In the genomic region with DNA sequence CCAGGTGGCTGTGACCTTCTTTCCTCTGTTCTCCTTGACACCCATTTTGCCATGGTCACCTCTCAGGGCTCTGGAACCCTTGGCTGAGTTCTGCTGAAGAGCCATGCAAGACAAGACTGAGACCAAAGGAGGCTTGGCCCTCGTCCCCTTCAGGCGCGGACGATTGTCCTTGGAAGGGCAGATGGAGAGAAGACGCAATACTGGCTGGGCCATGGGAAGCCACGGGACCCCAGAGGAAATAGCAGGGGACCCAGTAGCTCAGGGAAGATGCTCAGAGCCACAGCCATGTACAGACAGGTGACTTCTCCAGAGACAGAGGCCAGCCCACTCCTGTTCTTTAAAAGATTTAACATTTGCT, we compare ENCODE assay signal across 18 cellular contexts.
A peak's percentile ranks its signal among the peaks of the same experiment; 100 is the strongest.
DNase-seq lines count a peak whose midpoint lies in the region; ATAC-seq lines count a peak whose summit lies in the region.
"Had no signal": no experiment of that assay in that cellular context is flagged by ENCODE, and none has a peak within 500 bp of the region (broad histone marks: within the 10 kb centered on the region; RNA-seq: fewer than 3 reads in every experiment).

No MANE protein-coding gene starts in this region.

- H3K36me3 ChIP-seq in trophoblast cell (ENCODE audit: control insufficient read depth in 1 of 2, insufficient read depth in 2 of 2, low read length in 2 of 2): no peaks in the 10 kb centered on the region

- H4K8ac ChIP-seq in trophoblast cell (ENCODE audit: low read depth, low read length): no peak overlapping the region

- H4K12ac ChIP-seq in trophoblast cell (ENCODE audit: low read depth, low read length): no peak overlapping the region

- no peak overlapping the region for H3K4me3 ChIP-seq in trophoblast cell (ENCODE audit: low read depth, low read length)
- H3K4me3 ChIP-seq: K562 had no signal

- H3K79me2 ChIP-seq in trophoblast cell (ENCODE audit: control insufficient read depth, insufficient read depth, low read length, poor library complexity): no peaks in the 10 kb centered on the region

- H3K4me1 ChIP-seq in trophoblast cell (ENCODE audit: control insufficient read depth in 1 of 2, insufficient read depth in 2 of 2, low read length in 2 of 2): peaks cover 0 to 18% of the 10 kb centered on the region in 2 experiments

- H3K18ac ChIP-seq in trophoblast cell (ENCODE audit: low read length): no peak overlapping the region

- intact Hi-C loops in cardiac septum (cut with DNase I) (no loop called here), left cardiac atrium (cut with DNase I) (no loop called here)

- H2BK5ac ChIP-seq in trophoblast cell (ENCODE audit: low read depth, low read length, poor library complexity): no peak overlapping the region

- ATAC-seq in left cardiac atrium (no peak), HG02981 (IDR thresholded peaks at IDR 0.05; ENCODE audit: unreplicated experiment) (no peak)
- ATAC-seq: CD8-positive, alpha-beta T cell; K562 had no signal

- H3K9me3 ChIP-seq in trophoblast cell (ENCODE audit: insufficient read depth, low read depth, low read length): no peaks in the 10 kb centered on the region

- no peak overlapping the region for H3K4me2 ChIP-seq in trophoblast cell (ENCODE audit: low read length)

- H3K9ac ChIP-seq in trophoblast cell (ENCODE audit: low read length): no peak overlapping the region

- no peak overlapping the region for H2AK5ac ChIP-seq in trophoblast cell (ENCODE audit: low read length)

- H3K79me1 ChIP-seq in trophoblast cell (ENCODE audit: low read length): peaks cover 11% of the 10 kb centered on the region

- no peak overlapping the region for H3K23ac ChIP-seq in trophoblast cell (ENCODE audit: low read length)

- H3K27me3 ChIP-seq in trophoblast cell (ENCODE audit: insufficient read depth, low read length): no peaks in the 10 kb centered on the region

- DNase-seq in cardiac septum (ENCODE audit: low spot score): peak; percentile 27
- no peak for DNase-seq in left cardiac atrium
- peak; percentile 49 for DNase-seq in islet precursor cell
- no peak for DNase-seq in trophoblast cell
- DNase-seq in stimulated activated CD4-positive, alpha-beta T cell treated with anti-CD3 and anti-CD28 coated beads, Interleukin-15, amount 100 ng/mL, for 24 hours: no peak
- DNase-seq in OCI-M2 (lab: John Stamatoyannopoulos, UW; ENCODE audit: unreplicated experiment): no peak
- DNase-seq in inferior parietal cortex (ENCODE audit: extremely low spot score): no peak
- DNase-seq: CD8-positive, alpha-beta T cell; COR-L47; DMS153; DMS79 treated with DMSO at 0.1 percent for 48 hours; EL; GOT3; HCEC 1CT; HFFc6 had no signal

- no CpG with 5 or more reads among the region's 6 CpGs for WGBS in trophoblast cell (ENCODE audit: extremely low coverage, insufficient coverage, insufficient read length)

- H3K4ac ChIP-seq in trophoblast cell (ENCODE audit: low read depth, low read length): no peak overlapping the region

- no peak overlapping the region for H2BK120ac ChIP-seq in trophoblast cell (ENCODE audit: insufficient read depth, low read length, poor library complexity)

- H3K14ac ChIP-seq in trophoblast cell (ENCODE audit: low read length): no peak overlapping the region

- H4K91ac ChIP-seq in trophoblast cell (ENCODE audit: low read depth, low read length): peak overlapping the region; percentile 20

- H2BK12ac ChIP-seq in trophoblast cell (ENCODE audit: low read length): no peak overlapping the region

- H2AFZ ChIP-seq in trophoblast cell (ENCODE audit: insufficient read depth, low read length, poor library complexity): no peak overlapping the region

- no peak overlapping the region for H3K27ac ChIP-seq in trophoblast cell (ENCODE audit: low read depth, low read length)
- H3K27ac ChIP-seq: 22Rv1 had no signal

Comparison
In these comparisons a context has a peak if more than half of its experiments do, and no peak if none do; other contexts are left out.
1. DNase-seq: peak in cardiac septum (single experiment) and islet precursor cell (single experiment); none in left cardiac atrium (single experiment), trophoblast cell (0 of 2), stimulated activated CD4-positive, alpha-beta T cell treated with anti-CD3 and anti-CD28 coated beads, Interleukin-15, amount 100 ng/mL, for 24 hours (single experiment), OCI-M2 (single experiment) and inferior parietal cortex (single experiment).